1 cellular context compared by ENCODE assay signal in genomic region chr4:79948739-79949138, GRCh38.
TF ChIP-seq lines count a peak whose summit lies in the region.

No MANE protein-coding gene starts in this region.

TF ChIP-seq in K562, 482 proteins besides CTCF, POLR2A, EP300 and RAD21 (continued from another document):
- TF ChIP-seq ZNF639 (CRISPR knock-in tag; conservative IDR thresholded peaks at IDR 0.05 in 1 of 2, IDR thresholded peaks at IDR 0.05 in 1 of 2) (no peak), TAF9B (IDR thresholded peaks at IDR 0.05; ENCODE audit: partially characterized antibody) (no peak), NCOR1 (IDR thresholded peaks at IDR 0.05) (no peak), ETV1 (tag; conservative IDR thresholded peaks at IDR 0.05; ENCODE audit: low read depth) (no peak), CREB3 (tag; conservative IDR thresholded peaks at IDR 0.05; ENCODE audit: low read depth) (no peak)
